In the genomic region with DNA sequence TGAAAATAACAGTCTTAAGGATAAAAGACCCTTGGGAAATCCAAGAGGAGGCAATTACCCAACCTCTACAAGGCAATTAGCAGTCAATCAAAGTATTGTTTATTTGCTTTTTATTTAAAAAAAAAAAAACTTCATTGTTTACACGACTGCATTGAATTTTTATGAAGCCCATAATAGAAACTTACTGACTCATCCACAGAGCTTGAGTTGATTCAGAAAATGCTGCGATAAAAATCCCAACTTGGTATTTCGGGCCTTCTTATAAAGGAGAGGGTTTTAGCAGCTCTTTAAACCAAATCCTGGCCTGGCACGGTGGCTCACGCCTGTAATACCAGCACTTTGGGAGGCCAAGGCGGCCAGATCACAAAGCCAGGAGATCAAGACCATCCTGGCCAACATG, we compare ENCODE assay signal across 12 cellular contexts.
"Had no signal": no experiment of that assay in that cellular context is flagged by ENCODE, and none has a peak within 500 bp of the region (broad histone marks: within the 10 kb centered on the region; RNA-seq: fewer than 3 reads in every experiment).

No MANE protein-coding gene starts in this region.

- H3K27me3 ChIP-seq: tibial artery had no signal

- H3K9me3 Mint-ChIP-seq: activated naive CD4-positive, alpha-beta T cell treated with anti-CD3 and anti-CD28 coated beads, Interleukin-2, amount 10 ng/mL, durations not matched to agents 7 days and 5 days; activated T-helper 17 cell treated with anti-CD3 and anti-CD28 coated beads, Interleukin-2, amount 50 U/mL, for 72 hours had no signal

- DNase-seq: activated CD4-positive, alpha-beta T cell treated with anti-CD3 and anti-CD28 coated beads, Interleukin-2, amount 50 U/mL, for 1 hour; activated CD4-positive, CD25-positive, alpha-beta regulatory T cell; activated naive CD4-positive, alpha-beta T cell treated with anti-CD3 and anti-CD28 coated beads, Interleukin-2, amount 10 ng/mL, durations not matched to agents 7 days and 5 days; activated T-cell treated with anti-CD3 and anti-CD28 coated beads for 4 hours; central memory CD4-positive, alpha-beta T cell; effector CD8-positive, alpha-beta T cell; kidney; retina; tibial artery had no signal

- ATAC-seq: activated T-helper 17 cell treated with anti-CD3 and anti-CD28 coated beads, Interleukin-2, amount 50 U/mL, for 72 hours had no signal

- H3K4me3 ChIP-seq: coronary artery, skin epidermis, tibial artery had no signal

- H3K27me3 Mint-ChIP-seq: activated naive CD4-positive, alpha-beta T cell treated with anti-CD3 and anti-CD28 coated beads, Interleukin-2, amount 10 ng/mL, durations not matched to agents 7 days and 5 days had no signal

- H3K27ac Mint-ChIP-seq: activated naive CD4-positive, alpha-beta T cell treated with anti-CD3 and anti-CD28 coated beads, Interleukin-2, amount 10 ng/mL, durations not matched to agents 7 days and 5 days; activated T-helper 17 cell treated with anti-CD3 and anti-CD28 coated beads, Interleukin-2, amount 50 U/mL, for 72 hours had no signal

- H3K36me3 Mint-ChIP-seq: activated naive CD4-positive, alpha-beta T cell treated with anti-CD3 and anti-CD28 coated beads, Interleukin-2, amount 10 ng/mL, durations not matched to agents 7 days and 5 days had no signal

- H3K4me1 Mint-ChIP-seq: activated naive CD4-positive, alpha-beta T cell treated with anti-CD3 and anti-CD28 coated beads, Interleukin-2, amount 10 ng/mL, durations not matched to agents 7 days and 5 days; activated T-helper 17 cell treated with anti-CD3 and anti-CD28 coated beads, Interleukin-2, amount 50 U/mL, for 72 hours had no signal

- H3K9me3 ChIP-seq: tibial artery had no signal

- H3K4me3 Mint-ChIP-seq: activated naive CD4-positive, alpha-beta T cell treated with anti-CD3 and anti-CD28 coated beads, Interleukin-2, amount 10 ng/mL, durations not matched to agents 7 days and 5 days; activated T-helper 17 cell treated with anti-CD3 and anti-CD28 coated beads, Interleukin-2, amount 50 U/mL, for 72 hours had no signal

- H3K27ac ChIP-seq: coronary artery, skin epidermis had no signal

- H3K36me3 ChIP-seq: tibial artery had no signal
